19 cellular contexts compared by ENCODE assay signal in genomic region chr6:152630832-152631231, GRCh38. TPM values are rescaled to one million over a fixed set of nuclear protein-coding genes. Genes with fewer than 3 reads are reported as not detected.
DNase-seq lines count a peak whose midpoint lies in the region; ATAC-seq and TF ChIP-seq lines count a peak whose summit lies in the region.
"Had no signal": no experiment of that assay in that cellular context is flagged by ENCODE, and none has a peak within 500 bp of the region (broad histone marks: within the 10 kb centered on the region; RNA-seq: fewer than 3 reads in every experiment).

No MANE protein-coding gene starts in this region.

- intact Hi-C loops in CD8-positive, alpha-beta T cell (cut with DNase I, micrococcal nuclease), result no loop called here

- no peaks in the 10 kb centered on the region for H3K9me3 Mint-ChIP-seq in CD8-positive, alpha-beta T cell
- H3K9me3 Mint-ChIP-seq in immature natural killer cell, result no peaks in the 10 kb centered on the region
- H3K9me3 Mint-ChIP-seq: CD4-positive, alpha-beta memory T cell had no signal

- CTCF ChIA-PET in CD8-positive, alpha-beta T cell (lab: Charles Lee), result interaction anchor here (1.0 kb wide), 1 partner anchor 12 kb away, joined by 4 read pairs; no protein-coding TSS in a partner anchor

- H3K36me3 ChIP-seq in CD8-positive, alpha-beta T cell (ENCODE audit: insufficient read depth, low read length), result no peaks in the 10 kb centered on the region
- peaks cover 25% of the 10 kb centered on the region for H3K36me3 ChIP-seq in neutrophil

- no peak overlapping the region for H3K4me3 Mint-ChIP-seq in CD8-positive, alpha-beta T cell
- H3K4me3 Mint-ChIP-seq in immature natural killer cell, result peak overlapping the region; percentile 45 to 64 (median 51)
- H3K4me3 Mint-ChIP-seq: CD4-positive, alpha-beta memory T cell had no signal

- no peak for TF ChIP-seq CTCF in CD8-positive, alpha-beta T cell (IDR thresholded peaks at IDR 0.05)
- no peak for TF ChIP-seq CTCF in neutrophil (IDR thresholded peaks at IDR 0.05)

- no peaks in the 10 kb centered on the region for H3K27me3 ChIP-seq in CD8-positive, alpha-beta T cell (ENCODE audit: insufficient read depth, low read length)
- no peaks in the 10 kb centered on the region for H3K27me3 ChIP-seq in neutrophil

- H3K36me3 Mint-ChIP-seq in CD8-positive, alpha-beta T cell, result no peaks in the 10 kb centered on the region
- H3K36me3 Mint-ChIP-seq in immature natural killer cell, result peaks cover 8 to 38% (median 36%) of the 10 kb centered on the region in 3 donors
- H3K36me3 Mint-ChIP-seq: CD4-positive, alpha-beta memory T cell had no signal

- H3K27ac ChIP-seq in CD8-positive, alpha-beta T cell (ENCODE audit: low read depth, low read length), result no peak overlapping the region
- H3K27ac ChIP-seq in neutrophil, result peak overlapping the region; percentile 79
- H3K27ac ChIP-seq: A549, GM23248 had no signal

- H3K4me1 Mint-ChIP-seq in CD8-positive, alpha-beta T cell (ENCODE audit: low read depth), result peaks cover 18% of the 10 kb centered on the region
- peaks cover 72 to 88% of the 10 kb centered on the region in 2 donors for H3K4me1 Mint-ChIP-seq in immature natural killer cell

- no peaks in the 10 kb centered on the region for H3K9me3 ChIP-seq in CD8-positive, alpha-beta T cell (ENCODE audit: low read length)
- no peaks in the 10 kb centered on the region for H3K9me3 ChIP-seq in neutrophil
- H3K9me3 ChIP-seq: A549 had no signal

- no peak for ATAC-seq in CD8-positive, alpha-beta T cell
- no peak for ATAC-seq in HG03521 (IDR thresholded peaks at IDR 0.05; ENCODE audit: unreplicated experiment)
- ATAC-seq: A549 had no signal

- peaks cover 8% of the 10 kb centered on the region for H3K27me3 Mint-ChIP-seq in CD8-positive, alpha-beta T cell (ENCODE audit: low read depth)
- peaks cover 0 to 5% (median 5%) of the 10 kb centered on the region in 3 donors for H3K27me3 Mint-ChIP-seq in immature natural killer cell (ENCODE audit: low read depth in 3 of 3)

- DNase-seq in CD8-positive, alpha-beta T cell, result no peak
- peak; percentile 33 for DNase-seq in G401 (ENCODE audit: low spot score)
- DNase-seq in immature natural killer cell, result no peak
- DNase-seq in NOMO-1 treated with DMSO at 0.1 percent for 48 hours (lab: John Stamatoyannopoulos, UW; ENCODE audit: unreplicated experiment), result no peak
- no peak for DNase-seq in AG08395 (ENCODE audit: low spot score)
- no peak for DNase-seq in activated gamma-delta T cell treated with Interleukin-2 at 50 U/mL for 16 hours
- DNase-seq: 8988T; ACHN; CD4-positive, alpha-beta memory T cell; DMS 273 treated with DMSO at 0.1 percent for 48 hours; DMS79; EL; GF-D8; GM23248; H7; HCEC 1CT had no signal

- POLR2A ChIA-PET in CD8-positive, alpha-beta T cell (lab: Charles Lee), result no interaction called here

- no peaks in the 10 kb centered on the region for H3K4me1 ChIP-seq in CD8-positive, alpha-beta T cell (ENCODE audit: insufficient read depth, low read length)
- H3K4me1 ChIP-seq in neutrophil (ENCODE audit: control insufficient read depth in 1 of 2, insufficient read depth in 1 of 2, low read depth in 1 of 2, low read length in 1 of 2), result peaks cover 69 to 77% of the 10 kb centered on the region in 2 experiments
- H3K4me1 ChIP-seq: A549 had no signal

- in situ Hi-C loops in G401 (cut with HindIII; ENCODE audit: low sequenced_read_pairs), result no loop called here

- peak overlapping the region; percentile 5 for H3K27ac Mint-ChIP-seq in CD8-positive, alpha-beta T cell
- H3K27ac Mint-ChIP-seq in immature natural killer cell, result peak overlapping the region; percentile 83 to 99 (median 85)
- H3K27ac Mint-ChIP-seq: CD4-positive, alpha-beta memory T cell had no signal

- no peak overlapping the region for H3K4me3 ChIP-seq in CD8-positive, alpha-beta T cell (ENCODE audit: low read depth, low read length)
- H3K4me3 ChIP-seq in neutrophil (ENCODE audit: low read depth in 1 of 2, low read length in 1 of 2), result no peak overlapping the region
- H3K4me3 ChIP-seq: A549, GM23248 had no signal

RNA-seq across cellular contexts. Expression of gene SYNE1, which starts 6.3 kb away (rescaled TPM):
- 10 to 100 TPM; 88.2 to 90.2 TPM for total RNA-seq in CD8-positive, alpha-beta T cell
- 0.85 and 17.0 TPM in 2 replicates for total RNA-seq in G401 (2014; rRNA removed; shearing (Covaris generic))
- polyA plus RNA-seq in immature natural killer cell, result 100 to 1,000 TPM in 1 of 3 donors, 10 to 100 TPM in 2; 25.9 to 117 (median 27.9) TPM
